In the genomic region with DNA sequence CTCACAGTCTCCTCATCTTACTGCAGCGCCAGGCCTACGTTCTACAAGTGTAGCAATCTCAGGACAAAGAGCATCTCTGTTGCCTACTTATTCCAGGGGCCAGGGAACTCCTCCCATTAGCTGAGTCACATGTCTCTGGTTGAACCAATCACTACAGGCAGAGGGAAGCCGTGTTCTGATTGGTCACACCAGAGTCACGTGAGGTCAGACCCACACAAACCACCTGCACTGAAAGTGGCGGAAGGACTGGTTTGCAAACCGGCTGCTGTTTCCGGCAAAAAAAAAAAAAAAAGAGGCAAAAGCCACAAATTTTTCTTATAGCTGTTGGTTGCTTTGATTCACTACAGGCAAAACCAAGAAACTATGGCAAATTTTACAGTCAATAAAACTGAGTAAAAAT, we compare ENCODE assay signal across 12 cellular contexts. TPM values are rescaled to one million over a fixed set of nuclear protein-coding genes. Genes with fewer than 3 reads are reported as not detected.
DNase-seq lines count a peak whose midpoint lies in the region; ATAC-seq and TF ChIP-seq lines count a peak whose summit lies in the region.
"Had no signal": no experiment of that assay in that cellular context is flagged by ENCODE, and none has a peak within 500 bp of the region (broad histone marks: within the 10 kb centered on the region; RNA-seq: fewer than 3 reads in every experiment).

No MANE protein-coding gene starts in this region.

- no peaks in the 10 kb centered on the region for H3K36me3 ChIP-seq in IMR-90 (ENCODE audit: control insufficient read depth, insufficient read depth, low read length)
- H3K36me3 ChIP-seq: thoracic aorta had no signal

- H2AFZ ChIP-seq in IMR-90 (replicated peaks; ENCODE audit: low read length, poor library complexity): no peak overlapping the region

- H3K9me1 ChIP-seq in IMR-90 (ENCODE audit: insufficient read depth, low read length): no peaks in the 10 kb centered on the region

- H3K4me1 ChIP-seq in IMR-90 (ENCODE audit: control insufficient read depth, insufficient read depth, low read length): no peaks in the 10 kb centered on the region

- no peaks in the 10 kb centered on the region for H3K4me1 Mint-ChIP-seq in CD4-positive, alpha-beta T cell (ENCODE audit: low read depth)
- H3K4me1 Mint-ChIP-seq in activated CD4-positive, alpha-beta T cell treated with anti-CD3 and anti-CD28 coated beads, Interleukin-2, amount 10 ng/mL, durations not matched to agents 7 days and 5 days: peaks cover 3% of the 10 kb centered on the region

- WGBS in IMR-90 (ENCODE audit: extremely low coverage in 2 of 2, insufficient read length in 1 of 2), 2 experiments: no CpG with 5 or more reads among the region's 7 CpGs

- no peak for TF ChIP-seq RAD21 in IMR-90 (IDR thresholded peaks at IDR 0.05; ENCODE audit: low read length)

- H3K9me3 ChIP-seq in CD4-positive, alpha-beta T cell (ENCODE audit: control insufficient read depth, low read length): no peaks in the 10 kb centered on the region
- H3K9me3 ChIP-seq in IMR-90 (ENCODE audit: control insufficient read depth, insufficient read depth, low read length): no peaks in the 10 kb centered on the region
- H3K9me3 ChIP-seq: thoracic aorta had no signal

- BruUV-seq in IMR-90 (replicated peaks; lab: Mats Ljungman, UMichigan): no TSS peak

- TF ChIP-seq POLR2A in IMR-90 (IDR thresholded peaks at IDR 0.05; ENCODE audit: low read depth, low read length): no peak

- no peak overlapping the region for H2BK120ac ChIP-seq in IMR-90 (ENCODE audit: low read depth, low read length)

- dilution Hi-C loops in IMR-90 (cut with HindIII; ENCODE audit: low sequenced_read_pairs, unreplicated experiment): no loop called here

- H3K4me3 ChIP-seq in IMR-90 (ENCODE audit: insufficient read depth, low read depth, low read length): no peak overlapping the region
- H3K4me3 ChIP-seq: thoracic aorta had no signal

- H3K56ac ChIP-seq in IMR-90 (ENCODE audit: extremely low read depth, insufficient read depth, low read length): no peak overlapping the region

- no peak overlapping the region for H3K9ac ChIP-seq in IMR-90 (ENCODE audit: low read depth, low read length)

- no peak overlapping the region for H3K27ac ChIP-seq in CD4-positive, alpha-beta T cell (ENCODE audit: low read depth, low read length)
- H3K27ac ChIP-seq in IMR-90 (ENCODE audit: insufficient read depth, low read length) (no peak overlapping the region), substantia nigra (ENCODE audit: low read depth, low read length, poor library complexity, severe bottlenecking) (no peak overlapping the region)
- H3K27ac ChIP-seq: thoracic aorta had no signal

- no peak overlapping the region for H2AK9ac ChIP-seq in IMR-90 (replicated peaks; ENCODE audit: low read depth, low read length, poor library complexity)

- no peak overlapping the region for H2BK20ac ChIP-seq in IMR-90 (ENCODE audit: low read depth, low read length)

- peak in 9 of 10 experiments; percentile 4 to 38 (median 15) for DNase-seq in CD4-positive, alpha-beta T cell
- DNase-seq in IMR-90 (no peak), germinal center (ENCODE audit: low spot score) (peak; percentile 12), NCI-H1930 (lab: John Stamatoyannopoulos, UW) (no peak), substantia nigra (lab: John Stamatoyannopoulos, UW) (no peak)
- DNase-seq in activated CD4-positive, alpha-beta T cell treated with anti-CD3 and anti-CD28 coated beads, Interleukin-2, amount 10 ng/mL, durations not matched to agents 7 days and 5 days: peak; percentile 52
- DNase-seq: C1 segment of cervical spinal cord, NCI-H82, T1000 had no signal

- no peak overlapping the region for H3K4me2 ChIP-seq in IMR-90 (ENCODE audit: low read depth, low read length)

- no peak for TF ChIP-seq CTCF in CD4-positive, alpha-beta T cell (IDR thresholded peaks at IDR 0.05)
- TF ChIP-seq CTCF in IMR-90 (conservative IDR thresholded peaks at IDR 0.05; ENCODE audit: low read depth, low read length): no peak

- no peak overlapping the region for H4K5ac ChIP-seq in IMR-90 (ENCODE audit: low read depth, low read length)

- no peak overlapping the region for H3K18ac ChIP-seq in IMR-90 (ENCODE audit: low read depth, low read length)

- H2AK5ac ChIP-seq in IMR-90 (ENCODE audit: low read depth, low read length): no peak overlapping the region

- no peaks in the 10 kb centered on the region for H3K27me3 Mint-ChIP-seq in CD4-positive, alpha-beta T cell
- H3K27me3 Mint-ChIP-seq in activated CD4-positive, alpha-beta T cell treated with anti-CD3 and anti-CD28 coated beads, Interleukin-2, amount 10 ng/mL, durations not matched to agents 7 days and 5 days: no peaks in the 10 kb centered on the region

- H3K23ac ChIP-seq in IMR-90 (ENCODE audit: low read depth, low read length): no peak overlapping the region

- in situ Hi-C loops in IMR-90 (cut with MboI; ENCODE audit: low sequenced_read_pairs): no loop called here

- ATAC-seq in CD4-positive, alpha-beta T cell (ENCODE audit: poor library complexity): peak; percentile 71
- ATAC-seq in IMR-90 (ENCODE audit: low read depth) (no peak), HG02870 (IDR thresholded peaks at IDR 0.05; ENCODE audit: unreplicated experiment) (no peak), HG03095 (IDR thresholded peaks at IDR 0.05; ENCODE audit: unreplicated experiment) (no peak)

- intact Hi-C loops in CD4-positive, alpha-beta T cell (cut with DNase I, micrococcal nuclease): no loop called here
- intact Hi-C loops in IMR-90 (cut with micrococcal nuclease): no loop called here

- no peaks in the 10 kb centered on the region for H3K9me3 Mint-ChIP-seq in CD4-positive, alpha-beta T cell
- no peaks in the 10 kb centered on the region for H3K9me3 Mint-ChIP-seq in activated CD4-positive, alpha-beta T cell treated with anti-CD3 and anti-CD28 coated beads, Interleukin-2, amount 10 ng/mL, durations not matched to agents 7 days and 5 days

- POLR2A ChIA-PET in CD4-positive, alpha-beta T cell (lab: Charles Lee): interaction anchor here (1.2 to 1.3 kb wide), 2 partner anchors 20 to 132 kb away, joined by 3 to 5 read pairs; no protein-coding TSS in a partner anchor
- POLR2A ChIA-PET in IMR-90 (lab: Charles Lee; ENCODE audit: unreplicated experiment): interaction anchor here (0.6 kb wide), 1 partner anchor 23 kb away, joined by 3 read pairs; no protein-coding TSS in a partner anchor
- POLR2A ChIA-PET in activated CD4-positive, alpha-beta T cell treated with anti-CD3 and anti-CD28 coated beads, Interleukin-2, amount 10 ng/mL, durations not matched to agents 7 days and 5 days (lab: Charles Lee): no interaction called here

- H3K36me3 Mint-ChIP-seq in CD4-positive, alpha-beta T cell (ENCODE audit: low read depth): no peaks in the 10 kb centered on the region
- no peaks in the 10 kb centered on the region for H3K36me3 Mint-ChIP-seq in activated CD4-positive, alpha-beta T cell treated with anti-CD3 and anti-CD28 coated beads, Interleukin-2, amount 10 ng/mL, durations not matched to agents 7 days and 5 days (ENCODE audit: low read depth)

- H3K4me3 Mint-ChIP-seq in CD4-positive, alpha-beta T cell: no peak overlapping the region
- H3K4me3 Mint-ChIP-seq in activated CD4-positive, alpha-beta T cell treated with anti-CD3 and anti-CD28 coated beads, Interleukin-2, amount 10 ng/mL, durations not matched to agents 7 days and 5 days: no peak overlapping the region

- H2BK5ac ChIP-seq in IMR-90 (ENCODE audit: low read depth, low read length, poor library complexity, severe bottlenecking): no peak overlapping the region

- H3K14ac ChIP-seq in IMR-90 (replicated peaks; ENCODE audit: low read depth, low read length): no peak overlapping the region

- no peaks in the 10 kb centered on the region for H3K79me1 ChIP-seq in IMR-90 (ENCODE audit: low read depth in 1 of 2, low read length in 2 of 2)

- no peak overlapping the region for H3K27ac Mint-ChIP-seq in CD4-positive, alpha-beta T cell
- H3K27ac Mint-ChIP-seq in activated CD4-positive, alpha-beta T cell treated with anti-CD3 and anti-CD28 coated beads, Interleukin-2, amount 10 ng/mL, durations not matched to agents 7 days and 5 days: peak overlapping the region; percentile 66

- H4K91ac ChIP-seq in IMR-90 (ENCODE audit: insufficient read depth, low read depth, low read length): no peak overlapping the region

- H3K4ac ChIP-seq in IMR-90 (ENCODE audit: low read depth, low read length): no peak overlapping the region

- H2BK15ac ChIP-seq in IMR-90 (ENCODE audit: low read depth, low read length): no peak overlapping the region

- CTCF ChIA-PET in CD4-positive, alpha-beta T cell (lab: Charles Lee): no interaction called here
- CTCF ChIA-PET in IMR-90 (lab: Yijun Ruan, JAX): no interaction called here
- CTCF ChIA-PET in activated CD4-positive, alpha-beta T cell treated with anti-CD3 and anti-CD28 coated beads, Interleukin-2, amount 10 ng/mL, durations not matched to agents 7 days and 5 days (lab: Charles Lee): interaction anchor here (0.6 to 1.4 kb wide), 2 partner anchors 58 to 1531 kb away, joined by 3 to 5 read pairs; no protein-coding TSS in a partner anchor

- H3K27me3 ChIP-seq in CD4-positive, alpha-beta T cell (ENCODE audit: control insufficient read depth, insufficient read depth, low read length): no peaks in the 10 kb centered on the region
- no peaks in the 10 kb centered on the region for H3K27me3 ChIP-seq in IMR-90 (ENCODE audit: control insufficient read depth, insufficient read depth, low read length)

- H4K8ac ChIP-seq in IMR-90 (ENCODE audit: low read depth in 2 of 2, low read length in 2 of 2): no peak overlapping the region

- H4K20me1 ChIP-seq in IMR-90 (ENCODE audit: insufficient read depth, low read length): no peaks in the 10 kb centered on the region

TF ChIP-seq in IMR-90, 13 proteins besides CTCF, POLR2A, EP300 and RAD21:
- TF ChIP-seq, protein P1, sequence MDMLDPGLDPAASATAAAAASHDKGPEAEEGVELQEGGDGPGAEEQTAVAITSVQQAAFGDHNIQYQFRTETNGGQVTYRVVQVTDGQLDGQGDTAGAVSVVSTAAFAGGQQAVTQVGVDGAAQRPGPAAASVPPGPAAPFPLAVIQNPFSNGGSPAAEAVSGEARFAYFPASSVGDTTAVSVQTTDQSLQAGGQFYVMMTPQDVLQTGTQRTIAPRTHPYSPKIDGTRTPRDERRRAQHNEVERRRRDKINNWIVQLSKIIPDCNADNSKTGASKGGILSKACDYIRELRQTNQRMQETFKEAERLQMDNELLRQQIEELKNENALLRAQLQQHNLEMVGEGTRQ (IDR thresholded peaks at IDR 0.05; ENCODE audit: low read depth, low read length): peak; percentile 30; the same call in 1 of the 2 replicates
- TF ChIP-seq SMC3 (IDR thresholded peaks at IDR 0.05; ENCODE audit: low read depth, low read length): no peak

RNA-seq across cellular contexts. Expression of a gene that starts 21.9 kb away (rescaled TPM):
- total RNA-seq in CD4-positive, alpha-beta T cell: 10 to 100 TPM; 51.3 to 56.2 TPM
- 11.5 and 25.8 TPM in 2 replicates for total RNA-seq in IMR-90 (2012; rRNA removed)
- 26.7 and 32.4 TPM in 2 replicates for polyA plus RNA-seq in IMR-90 (2012; rRNA removed)
- polyA plus RNA-seq in IMR-90 (2012; cell fraction: cytosol; rRNA removed): 5.0 and 6.3 TPM in 2 replicates
- polyA plus RNA-seq in IMR-90 (2012; cell fraction: nucleus; rRNA removed; ENCODE audit: low replicate concordance): 4.2 and 22.0 TPM in 2 replicates
- total RNA-seq in activated CD4-positive, alpha-beta T cell treated with anti-CD3 and anti-CD28 coated beads, Interleukin-2, amount 10 ng/mL, durations not matched to agents 7 days and 5 days: 10 to 100 TPM; 67.4 to 82.5 TPM

Comparison
In these comparisons a context has a peak if more than half of its experiments do, and no peak if none do; other contexts are left out.
1. DNase-seq: peak in CD4-positive, alpha-beta T cell (9 of 10), activated CD4-positive, alpha-beta T cell treated with anti-CD3 and anti-CD28 coated beads, Interleukin-2, amount 10 ng/mL, durations not matched to agents 7 days and 5 days (single experiment) and germinal center (single experiment); none in IMR-90 (single experiment), NCI-H1930 (0 of 2) and substantia nigra (0 of 49).